In genomic region chr11:6927030-6927617, GRCh38 we compare ENCODE assay signal across 8 cellular contexts. TPM values are rescaled to one million over a fixed set of nuclear protein-coding genes. Genes with fewer than 3 reads are reported as not detected.
A peak's percentile ranks its signal among the peaks of the same experiment; 100 is the strongest.
DNase-seq lines count a peak whose midpoint lies in the region; ATAC-seq, FAIRE-seq and TF ChIP-seq lines count a peak whose summit lies in the region.

No MANE protein-coding gene starts in this region.

- in situ Hi-C loops in GM13977 (cut with MboI; ENCODE audit: low pct_unique_long_range_greater_than_20kb, low sequenced_read_pairs, unreplicated experiment) (no loop called here), GM12878 (cut with MboI) (no loop called here)

- H3K4me1 ChIP-seq in HUES6 (ENCODE audit: control insufficient read depth, insufficient read depth, low read length): peaks cover 5% of the 10 kb centered on the region
- H3K4me1 ChIP-seq in GM12878 (ENCODE audit: control insufficient read depth, insufficient read depth, low read length): 0 out of 2 replicates have a peak, but pooled peaks cover 6% of the 10 kb centered on the region
- H3K4me1 ChIP-seq in mucosa of descending colon (ENCODE audit: low read depth): peaks cover 7% of the 10 kb centered on the region

- POLR2A ChIA-PET in GM12878 (lab: Charles Lee): no interaction called here

- H3K36me3 ChIP-seq in HUES6 (ENCODE audit: control insufficient read depth, insufficient read depth, low read length) (peaks cover 2% of the 10 kb centered on the region), GM12878 (ENCODE audit: control insufficient read depth in 2 of 2, insufficient read depth in 2 of 2, low read length in 1 of 2) (no peaks in the 10 kb centered on the region), mucosa of descending colon (ENCODE audit: low read depth) (no peaks in the 10 kb centered on the region)

- peak overlapping the region; percentile 88 for H3K4me2 ChIP-seq in GM12878 (ENCODE audit: control insufficient read depth, insufficient read depth)

- no peaks in the 10 kb centered on the region for H4K20me1 ChIP-seq in GM12878 (ENCODE audit: control insufficient read depth, insufficient read depth)

- H3K4me3 ChIP-seq in HUES6 (ENCODE audit: low read depth, low read length) (peak overlapping the region; percentile 95), GM12878 (peak overlapping the region; percentile 65), mucosa of descending colon (peak overlapping the region; percentile 73)

- TF ChIP-seq EP300 in GM12878 (IDR thresholded peaks at IDR 0.05; ENCODE audit: borderline replicate concordance in 1 of 2, control insufficient read depth in 1 of 2, low read depth in 2 of 2, low read length in 2 of 2): no peak

- no TSS peak for BruUV-seq in GM12878 (replicated peaks; lab: Mats Ljungman, UMichigan)

- WGBS in GM12878 (ENCODE audit: insufficient coverage, insufficient replicate concordance, low lambda C conversion rate, missing lambda C conversion rate): under 1% methylated on average over 11 of the region's 11 CpGs

- no peak overlapping the region for H3K27ac ChIP-seq in HUES6 (ENCODE audit: low read depth, low read length)
- peak overlapping the region; percentile 0; the same call in 1 of the 2 replicates for H3K27ac ChIP-seq in GM12878 (ENCODE audit: control insufficient read depth, insufficient read depth)

- SMC1A ChIA-PET in GM12878 (lab: Charles Lee; ENCODE audit: uncharacterized antibody, unreplicated experiment): interaction anchor here (0.9 to 1.4 kb wide), 3 partner anchors 8 to 1060 kb away, joined by 3 read pairs; partner anchors contain the start of gene EIF3F

- peak overlapping the region; percentile 64 for H2AFZ ChIP-seq in GM12878 (ENCODE audit: control insufficient read depth, low read depth, low read length)

- no peaks in the 10 kb centered on the region for H3K79me2 ChIP-seq in GM12878 (ENCODE audit: control insufficient read depth, insufficient read depth, low read length)

- no peaks in the 10 kb centered on the region for H3K9me3 ChIP-seq in HUES6 (ENCODE audit: control insufficient read depth, insufficient read depth, low read depth, low read length)
- no peaks in the 10 kb centered on the region for H3K9me3 ChIP-seq in GM12878 (replicated peaks; ENCODE audit: control insufficient read depth, insufficient read depth, low read length)
- H3K9me3 ChIP-seq in mucosa of descending colon: no peaks in the 10 kb centered on the region

- TF ChIP-seq RAD21 in GM12878 (IDR thresholded peaks at IDR 0.05; ENCODE audit: insufficient read depth, low read depth, low read length): no peak

- H3K9ac ChIP-seq in HUES6 (ENCODE audit: low read length) (peak overlapping the region; percentile 80), GM12878 (ENCODE audit: control insufficient read depth, insufficient read depth, low read length) (peak overlapping the region; percentile 36; the same call in 1 of the 2 replicates)

- FAIRE-seq in GM12878 (lab: Jason Lieb, UNC): peak; percentile 59

- H3K27me3 ChIP-seq in HUES6 (ENCODE audit: control insufficient read depth, insufficient read depth, low read length): no peaks in the 10 kb centered on the region
- peaks cover 0 to 4% of the 10 kb centered on the region in 2 experiments; a peak in 2 of 4 replicates for H3K27me3 ChIP-seq in GM12878 (replicated peaks in 1 of 2; ENCODE audit: control insufficient read depth in 2 of 2, insufficient read depth in 2 of 2, low read length in 1 of 2)

- CTCF ChIA-PET in GM12878 (lab: Yijun Ruan, JAX): interaction anchor here (0.6 to 1.4 kb wide), 2 partner anchors 71 to 314 kb away, joined by 3 read pairs; no protein-coding TSS in a partner anchor

- no peak for TF ChIP-seq POLR2A in GM12878 (IDR thresholded peaks at IDR 0.05; ENCODE audit: low read depth, low read length)

- ATAC-seq in GM21526 (IDR thresholded peaks at IDR 0.05; ENCODE audit: low FRiP score, unreplicated experiment) (peak; percentile 83), GM12878 (peak; percentile 56), mucosa of descending colon (peak; percentile 51)

- intact Hi-C loops in GM12878 (cut with micrococcal nuclease; ENCODE audit: unreplicated experiment) (no loop called here), mucosa of descending colon (cut with DNase I, micrococcal nuclease) (no loop called here)

- peak; percentile 42 for DNase-seq in GM13977 (ENCODE audit: low spot score)
- DNase-seq in GM12878 (ENCODE audit: low read depth, low spot score): peak; percentile 7
- DNase-seq in mucosa of descending colon: peak in 1 of 3 donors; percentile 24
- DNase-seq in SKM-1 (lab: John Stamatoyannopoulos, UW; ENCODE audit: unreplicated experiment): no peak
- DNase-seq in activated CD4-positive, CD25-positive, alpha-beta regulatory T cell (lab: John Stamatoyannopoulos, UW): no peak
- DNase-seq in stimulated activated CD4-positive, alpha-beta T cell treated with anti-CD3 and anti-CD28 coated beads, Interleukin-1b, Interleukin-23, amount 100 ng/mL, for 48 hours: no peak

- TF ChIP-seq CTCF in GM13977 (IDR thresholded peaks at IDR 0.05; ENCODE audit: extremely low read depth, insufficient read depth, missing control alignments): no peak
- no peak for TF ChIP-seq CTCF in GM12878 (IDR thresholded peaks at IDR 0.05 in 2 of 3, conservative IDR thresholded peaks at IDR 0.05 in 1 of 3; ENCODE audit: control insufficient read depth in 2 of 3, extremely low read depth in 1 of 3, insufficient read depth in 1 of 3, low read depth in 3 of 3, low read length in 3 of 3)
- TF ChIP-seq CTCF in mucosa of descending colon (IDR thresholded peaks at IDR 0.05): no peak

- RAD21 ChIA-PET in GM12878 (lab: Charles Lee; ENCODE audit: unreplicated experiment): interaction anchor here (0.7 kb wide), 1 partner anchor 323 kb away, joined by 3 read pairs; no protein-coding TSS in a partner anchor

RNA-seq across cellular contexts. Expression of gene ZNF215, which starts 0.9 kb away (rescaled TPM):
- total RNA-seq in GM12878 (2013; cell fraction: nucleolus; rRNA removed): 18.7 TPM in 2 replicates
- total RNA-seq in GM12878 (2014; rRNA removed) (2.5 and 2.6 TPM in 2 replicates), GM12878 (2014; rRNA removed; fragmentation: Illumina TruSeq; extraction: Trizol) (2.4 and 3.1 TPM in 2 replicates), GM12878 (2021) (1.9 and 2.4 TPM in 2 replicates), mucosa of descending colon (1 to 10 TPM; 3.0 to 7.5 (median 5.1) TPM)
- polyA plus RNA-seq in GM12878 (2011; ENCODE audit: low read depth): 1.4 TPM
- polyA plus RNA-seq in GM12878 (2011; rRNA removed) (3.7 and 4.7 TPM in 2 replicates), GM12878 (2014; fragmentation: Illumina TruSeq; extraction: Trizol) (1.4 and 2.7 TPM in 2 replicates), GM12878 (2014; fragmentation: Nextera tagmentation; extraction: Ambion mirVana) (1 to 10 TPM; 1.5 to 3.2 TPM), GM12878 (2014; rRNA removed) (1.7 and 2.2 TPM in 2 replicates), GM12878 (2016; fragmentation: Nextera tagmentation; extraction: Ambion mirVana) (1 to 10 TPM; 1.6 to 2.0 TPM)
- 1.3 and 1.4 TPM in 2 replicates for polyA plus RNA-seq in GM12878 (2011; cell fraction: cytosol; rRNA removed)
- 4.3 and 4.7 TPM in 2 replicates for polyA plus RNA-seq in GM12878 (2011; cell fraction: nucleus; rRNA removed)
- polyA plus RNA-seq in GM12878 (2012): 2.1 and 2.2 TPM in 2 replicates
- polyA minus RNA-seq in GM12878 (2011; rRNA and poly(A)+ RNA removed): 4.6 and 5.9 TPM in 2 replicates
- 1.3 and 3.0 TPM in 2 replicates for polyA minus RNA-seq in GM12878 (2011; cell fraction: cytosol; rRNA and poly(A)+ RNA removed)
- 6.4 and 9.2 TPM in 2 replicates for polyA minus RNA-seq in GM12878 (2011; cell fraction: nucleus; rRNA and poly(A)+ RNA removed)

RNA-seq across cellular contexts. Expression of gene OR2D3, which starts 6.3 kb away (rescaled TPM):
- not detected in 2 replicates for total RNA-seq in GM12878 (2013; cell fraction: nucleolus; rRNA removed)
- total RNA-seq in GM12878 (2014; rRNA removed) (not detected in 2 replicates), GM12878 (2014; rRNA removed; fragmentation: Illumina TruSeq; extraction: Trizol) (not detected in 2 replicates), GM12878 (2021) (not detected in 2 replicates), mucosa of descending colon (not detected)
- not detected for polyA plus RNA-seq in GM12878 (2011; ENCODE audit: low read depth)
- polyA plus RNA-seq in GM12878 (2011; rRNA removed) (not detected in 2 replicates), GM12878 (2014; fragmentation: Illumina TruSeq; extraction: Trizol) (not detected in 2 replicates), GM12878 (2014; fragmentation: Nextera tagmentation; extraction: Ambion mirVana) (not detected), GM12878 (2014; rRNA removed) (not detected in 2 replicates), GM12878 (2016; fragmentation: Nextera tagmentation; extraction: Ambion mirVana) (under 1 TPM in 1 of 2 experiments, not detected in 1; 0.20 TPM)
- not detected in 2 replicates for polyA plus RNA-seq in GM12878 (2011; cell fraction: cytosol; rRNA removed)
- polyA plus RNA-seq in GM12878 (2011; cell fraction: nucleus; rRNA removed): not detected in 2 replicates
- not detected in 2 replicates for polyA plus RNA-seq in GM12878 (2012)
- polyA minus RNA-seq in GM12878 (2011; rRNA and poly(A)+ RNA removed): not detected in 2 replicates
- not detected in 2 replicates for polyA minus RNA-seq in GM12878 (2011; cell fraction: cytosol; rRNA and poly(A)+ RNA removed)
- polyA minus RNA-seq in GM12878 (2011; cell fraction: nucleus; rRNA and poly(A)+ RNA removed): not detected in 2 replicates

RNA-seq across cellular contexts. Expression of gene OR2D2, which starts 34.8 kb away (rescaled TPM):
- total RNA-seq in GM12878 (2013; cell fraction: nucleolus; rRNA removed): 8.0 and 9.1 TPM in 2 replicates
- total RNA-seq in GM12878 (2014; rRNA removed) (0.11 TPM in 1 of 2 replicates, not detected in the other), GM12878 (2014; rRNA removed; fragmentation: Illumina TruSeq; extraction: Trizol) (0.23 TPM in 1 of 2 replicates, not detected in the other), GM12878 (2021) (not detected in 2 replicates), mucosa of descending colon (1 to 10 TPM in 1 of 3 donors, under 1 TPM in 2; 0.28 to 2.1 (median 0.53) TPM)
- polyA plus RNA-seq in GM12878 (2011; ENCODE audit: low read depth): not detected
- polyA plus RNA-seq in GM12878 (2011; rRNA removed) (not detected in 2 replicates), GM12878 (2014; fragmentation: Illumina TruSeq; extraction: Trizol) (not detected in 2 replicates), GM12878 (2014; fragmentation: Nextera tagmentation; extraction: Ambion mirVana) (not detected), GM12878 (2014; rRNA removed) (not detected in 2 replicates), GM12878 (2016; fragmentation: Nextera tagmentation; extraction: Ambion mirVana) (not detected)
- not detected in 2 replicates for polyA plus RNA-seq in GM12878 (2011; cell fraction: cytosol; rRNA removed)
- polyA plus RNA-seq in GM12878 (2011; cell fraction: nucleus; rRNA removed): 0.30 and 0.32 TPM in 2 replicates
- polyA plus RNA-seq in GM12878 (2012): not detected in 2 replicates
- polyA minus RNA-seq in GM12878 (2011; rRNA and poly(A)+ RNA removed): 2.6 and 3.1 TPM in 2 replicates
- not detected in 2 replicates for polyA minus RNA-seq in GM12878 (2011; cell fraction: cytosol; rRNA and poly(A)+ RNA removed)
- 1.9 and 6.4 TPM in 2 replicates for polyA minus RNA-seq in GM12878 (2011; cell fraction: nucleus; rRNA and poly(A)+ RNA removed)

RNA-seq across cellular contexts. Expression of gene OR10A4, which starts 50.7 kb away (rescaled TPM):
- not detected in 2 replicates for total RNA-seq in GM12878 (2013; cell fraction: nucleolus; rRNA removed)
- total RNA-seq in GM12878 (2014; rRNA removed) (not detected in 2 replicates), GM12878 (2014; rRNA removed; fragmentation: Illumina TruSeq; extraction: Trizol) (not detected in 2 replicates), GM12878 (2021) (not detected in 2 replicates), mucosa of descending colon (not detected)
- polyA plus RNA-seq in GM12878 (2011; ENCODE audit: low read depth): not detected
- polyA plus RNA-seq in GM12878 (2011; rRNA removed) (not detected in 2 replicates), GM12878 (2014; fragmentation: Illumina TruSeq; extraction: Trizol) (not detected in 2 replicates), GM12878 (2014; fragmentation: Nextera tagmentation; extraction: Ambion mirVana) (not detected), GM12878 (2014; rRNA removed) (not detected in 2 replicates), GM12878 (2016; fragmentation: Nextera tagmentation; extraction: Ambion mirVana) (not detected)
- not detected in 2 replicates for polyA plus RNA-seq in GM12878 (2011; cell fraction: cytosol; rRNA removed)
- polyA plus RNA-seq in GM12878 (2011; cell fraction: nucleus; rRNA removed): not detected in 2 replicates
- polyA plus RNA-seq in GM12878 (2012): not detected in 2 replicates
- polyA minus RNA-seq in GM12878 (2011; rRNA and poly(A)+ RNA removed): not detected in 2 replicates
- polyA minus RNA-seq in GM12878 (2011; cell fraction: cytosol; rRNA and poly(A)+ RNA removed): not detected in 2 replicates
- not detected in 2 replicates for polyA minus RNA-seq in GM12878 (2011; cell fraction: nucleus; rRNA and poly(A)+ RNA removed)

Comparison
In these comparisons a context has a peak if more than half of its experiments do, and no peak if none do; other contexts are left out.
1. DNase-seq: peak in GM13977 (single experiment) and GM12878 (single experiment); none in SKM-1 (single experiment), activated CD4-positive, CD25-positive, alpha-beta regulatory T cell (0 of 4) and stimulated activated CD4-positive, alpha-beta T cell treated with anti-CD3 and anti-CD28 coated beads, Interleukin-1b, Interleukin-23, amount 100 ng/mL, for 48 hours (single experiment).
2. Peak in every context shown above with its lines, with median percentiles within 50 percentile points of each other: ATAC-seq and H3K4me3 ChIP-seq.